ENCODE assay signal across 1 cellular context in genomic region chrX:20459410-20460350, GRCh38.
TF ChIP-seq lines count a peak whose summit lies in the region.

No MANE protein-coding gene starts in this region.

TF ChIP-seq in A549, 52 proteins besides CTCF, POLR2A, EP300 and RAD21 (continued from another document):
- TF ChIP-seq MYC (IDR thresholded peaks at IDR 0.05; ENCODE audit: borderline replicate concordance, low read length): no peak
- no peak for TF ChIP-seq JUNB (IDR thresholded peaks at IDR 0.05)
- no peak for TF ChIP-seq GATA3 (IDR thresholded peaks at IDR 0.05; ENCODE audit: borderline replicate concordance)
- no peak for TF ChIP-seq RARB (CRISPR knock-in tag; IDR thresholded peaks at IDR 0.05)
- TF ChIP-seq POLR2AphosphoS2 (conservative IDR thresholded peaks at IDR 0.05; ENCODE audit: low read length): no peak
- TF ChIP-seq CHD2 (IDR thresholded peaks at IDR 0.05; ENCODE audit: low read length, partially characterized antibody): no peak
- TF ChIP-seq, protein P1, sequence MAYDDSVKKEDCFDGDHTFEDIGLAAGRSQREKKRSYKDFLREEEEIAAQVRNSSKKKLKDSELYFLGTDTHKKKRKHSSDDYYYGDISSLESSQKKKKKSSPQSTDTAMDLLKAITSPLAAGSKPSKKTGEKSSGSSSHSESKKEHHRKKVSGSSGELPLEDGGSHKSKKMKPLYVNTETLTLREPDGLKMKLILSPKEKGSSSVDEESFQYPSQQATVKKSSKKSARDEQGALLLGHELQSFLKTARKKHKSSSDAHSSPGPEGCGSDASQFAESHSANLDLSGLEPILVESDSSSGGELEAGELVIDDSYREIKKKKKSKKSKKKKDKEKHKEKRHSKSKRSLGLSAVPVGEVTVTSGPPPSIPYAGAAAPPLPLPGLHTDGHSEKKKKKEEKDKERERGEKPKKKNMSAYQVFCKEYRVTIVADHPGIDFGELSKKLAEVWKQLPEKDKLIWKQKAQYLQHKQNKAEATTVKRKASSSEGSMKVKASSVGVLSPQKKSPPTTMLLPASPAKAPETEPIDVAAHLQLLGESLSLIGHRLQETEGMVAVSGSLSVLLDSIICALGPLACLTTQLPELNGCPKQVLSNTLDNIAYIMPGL (CRISPR knock-in tag; IDR thresholded peaks at IDR 0.05; ENCODE audit: borderline replicate concordance): no peak
- TF ChIP-seq USF2 (IDR thresholded peaks at IDR 0.05): no peak
- TF ChIP-seq ESRRA (IDR thresholded peaks at IDR 0.05; ENCODE audit: borderline replicate concordance, low read length): no peak
- no peak for TF ChIP-seq CHD4 (IDR thresholded peaks at IDR 0.05; ENCODE audit: borderline replicate concordance)
- TF ChIP-seq, protein P2, sequence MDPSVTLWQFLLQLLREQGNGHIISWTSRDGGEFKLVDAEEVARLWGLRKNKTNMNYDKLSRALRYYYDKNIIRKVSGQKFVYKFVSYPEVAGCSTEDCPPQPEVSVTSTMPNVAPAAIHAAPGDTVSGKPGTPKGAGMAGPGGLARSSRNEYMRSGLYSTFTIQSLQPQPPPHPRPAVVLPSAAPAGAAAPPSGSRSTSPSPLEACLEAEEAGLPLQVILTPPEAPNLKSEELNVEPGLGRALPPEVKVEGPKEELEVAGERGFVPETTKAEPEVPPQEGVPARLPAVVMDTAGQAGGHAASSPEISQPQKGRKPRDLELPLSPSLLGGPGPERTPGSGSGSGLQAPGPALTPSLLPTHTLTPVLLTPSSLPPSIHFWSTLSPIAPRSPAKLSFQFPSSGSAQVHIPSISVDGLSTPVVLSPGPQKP (IDR thresholded peaks at IDR 0.05; ENCODE audit: low read depth, low read length): no peak
- no peak for TF ChIP-seq CEBPB (IDR thresholded peaks at IDR 0.05)
TF ChIP-seq in A549: peak in this region for 0.
